ENCODE assay signal across 8 cellular contexts in genomic region chr2:58762176-58762781, GRCh38.
DNase-seq lines count a peak whose midpoint lies in the region; ATAC-seq and TF ChIP-seq lines count a peak whose summit lies in the region.

No MANE protein-coding gene starts in this region.

- in situ Hi-C loops in astrocyte of the cerebellum (cut with HindIII; ENCODE audit: low sequenced_read_pairs) = no loop called here

- no peak overlapping the region for H3K27ac ChIP-seq in ascending aorta

- peak; percentile 71 for ATAC-seq in GM19043 (IDR thresholded peaks at IDR 0.05; ENCODE audit: low read depth, unreplicated experiment)
- ATAC-seq in HG03342 (IDR thresholded peaks at IDR 0.05; ENCODE audit: unreplicated experiment) = peak; percentile 77

- no peaks in the 10 kb centered on the region for H3K27me3 ChIP-seq in ascending aorta

- intact Hi-C loops in ascending aorta (cut with DNase I) = no loop called here

- peak; percentile 70 for TF ChIP-seq CTCF in astrocyte of the cerebellum (IDR thresholded peaks at IDR 0.05; ENCODE audit: low read depth, low read length, missing control alignments)
- peak in 1 of 3 experiments; percentile 14 for TF ChIP-seq CTCF in ascending aorta (IDR thresholded peaks at IDR 0.05)

- no peaks in the 10 kb centered on the region for H3K36me3 ChIP-seq in ascending aorta

- DNase-seq in DMS53 treated with DMSO at 0.1 percent for 48 hours (lab: John Stamatoyannopoulos, UW; ENCODE audit: unreplicated experiment) (peak; percentile 59), NCI-H510A (lab: John Stamatoyannopoulos, UW) (peak; percentile 5), astrocyte of the cerebellum (ENCODE audit: low read depth) (peak; percentile 63), islet precursor cell (peak; percentile 88), stromal cell of bone marrow (ENCODE audit: low read depth) (peak; percentile 13), ascending aorta (ENCODE audit: low spot score in 2 of 2) (no peak)

- H3K4me1 ChIP-seq in ascending aorta = no peaks in the 10 kb centered on the region

- H3K9me3 ChIP-seq in ascending aorta = no peaks in the 10 kb centered on the region

- H3K4me3 ChIP-seq in astrocyte of the cerebellum (ENCODE audit: low read depth, low read length) (no peak overlapping the region), ascending aorta (no peak overlapping the region)

Comparison
In these comparisons a context has a peak if more than half of its experiments do, and no peak if none do; other contexts are left out.
1. DNase-seq: peak in DMS53 treated with DMSO at 0.1 percent for 48 hours (single experiment), NCI-H510A (single experiment), astrocyte of the cerebellum (single experiment), islet precursor cell (single experiment) and stromal cell of bone marrow (single experiment); none in ascending aorta (0 of 2).